In the genomic region with DNA sequence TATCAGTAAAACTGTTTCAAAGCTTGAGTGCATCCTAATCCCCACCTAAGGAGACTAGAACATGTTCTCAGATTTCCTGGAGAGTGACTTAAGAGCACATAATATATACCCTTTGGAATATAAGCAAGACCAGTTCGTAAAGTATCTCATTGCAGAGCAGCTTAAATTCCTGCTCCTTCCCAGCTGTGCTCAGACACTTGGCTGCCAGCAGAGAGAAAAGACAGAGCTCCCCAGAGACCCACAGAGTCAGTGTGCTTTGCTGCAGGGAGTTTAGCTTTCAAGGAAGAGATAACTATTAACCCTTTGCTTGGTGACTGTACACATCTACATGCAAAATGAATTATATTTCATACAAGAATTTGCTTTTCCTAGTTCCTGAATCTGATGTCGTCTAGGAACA, we compare ENCODE assay signal across 25 cellular contexts.
DNase-seq lines count a peak whose midpoint lies in the region; TF ChIP-seq lines count a peak whose summit lies in the region.
"Had no signal": no experiment of that assay in that cellular context is flagged by ENCODE, and none has a peak within 500 bp of the region (broad histone marks: within the 10 kb centered on the region; RNA-seq: fewer than 3 reads in every experiment).

No MANE protein-coding gene starts in this region.

- no peaks in the 10 kb centered on the region for H3K4me1 Mint-ChIP-seq in activated CD4-positive, alpha-beta T cell treated with anti-CD3 and anti-CD28 coated beads, Interleukin-2, amount 10 ng/mL, durations not matched to agents 7 days and 5 days
- H3K4me1 Mint-ChIP-seq: central memory CD8-positive, alpha-beta T cell; naive thymus-derived CD8-positive, alpha-beta T cell; T-cell had no signal

- H3K27ac Mint-ChIP-seq in activated CD4-positive, alpha-beta T cell treated with anti-CD3 and anti-CD28 coated beads, Interleukin-2, amount 10 ng/mL, durations not matched to agents 7 days and 5 days, result no peak overlapping the region
- H3K27ac Mint-ChIP-seq: activated T-helper 1 cell treated with anti-CD3 and anti-CD28 coated beads, Interleukin-12 subunit alpha, Interleukin-12 subunit beta, Interleukin-2, Interleukin-4 antibody, amounts not matched to agents 30 ng/mL and 10 ng/mL and 1 ng/mL, durations not matched to agents 14 hours and 24 hours and 36 hours; naive thymus-derived CD8-positive, alpha-beta T cell; T-cell had no signal

- no peaks in the 10 kb centered on the region for H3K9me3 ChIP-seq in A673 (ENCODE audit: low read depth, low read length, poor library complexity, severe bottlenecking)
- H3K9me3 ChIP-seq: A549, adrenal gland, gastrocnemius medialis, HAP-1, stomach, vagina had no signal

- H3K27ac ChIP-seq in A673 (ENCODE audit: low read depth, low read length, poor library complexity, severe bottlenecking), result no peak overlapping the region
- H3K27ac ChIP-seq: A549, adrenal gland, C4-2B, gastrocnemius medialis, KMS-11, stomach, vagina, VCaP had no signal

- peaks cover 32% of the 10 kb centered on the region for H3K4me1 ChIP-seq in A673 (ENCODE audit: insufficient read depth, low read length, poor library complexity, severe bottlenecking)
- H3K4me1 ChIP-seq: A549, adrenal gland, gastrocnemius medialis, vagina had no signal

- peak; percentile 96 for DNase-seq in A673 (ENCODE audit: low spot score)
- peak; percentile 100 for DNase-seq in NCI-H524 treated with DMSO at 0.1 percent for 48 hours (lab: John Stamatoyannopoulos, UW)
- DNase-seq in fibroblast of peridontal ligament (ENCODE audit: extremely low read depth), result peak; percentile 22
- peak; percentile 34 for DNase-seq in mucosa of gallbladder (ENCODE audit: low spot score)
- DNase-seq in activated CD4-positive, alpha-beta T cell treated with anti-CD3 and anti-CD28 coated beads, Interleukin-2, amount 10 ng/mL, durations not matched to agents 7 days and 5 days, result no peak
- no peak for DNase-seq in RPMI8226
- DNase-seq in KBM-7, result no peak
- no peak for DNase-seq in DMS153 treated with DMSO at 0.1 percent for 48 hours (lab: John Stamatoyannopoulos, UW; ENCODE audit: unreplicated experiment)
- DNase-seq: adrenal gland; DMS79 treated with DMSO at 0.1 percent for 48 hours; gastrocnemius medialis; naive thymus-derived CD8-positive, alpha-beta T cell; NCI-H1092; NCI-H2081 treated with DMSO at 0.1 percent for 48 hours; stomach; T-cell had no signal

- no peaks in the 10 kb centered on the region for H3K36me3 Mint-ChIP-seq in activated CD4-positive, alpha-beta T cell treated with anti-CD3 and anti-CD28 coated beads, Interleukin-2, amount 10 ng/mL, durations not matched to agents 7 days and 5 days (ENCODE audit: low read depth)
- H3K36me3 Mint-ChIP-seq: naive thymus-derived CD8-positive, alpha-beta T cell; T-cell had no signal

- H3K4me3 ChIP-seq in A673 (ENCODE audit: low read depth, low read length, poor library complexity, severe bottlenecking), result no peak overlapping the region
- H3K4me3 ChIP-seq: A549, adrenal gland, gastrocnemius medialis, HAP-1, lung, stomach, vagina had no signal

- TF ChIP-seq CTCF in A673 (conservative IDR thresholded peaks at IDR 0.05; ENCODE audit: low read depth, low read length), result no peak

- H3K27me3 ChIP-seq in A673 (replicated peaks; ENCODE audit: insufficient read depth, low read depth, low read length, poor library complexity), result no peaks in the 10 kb centered on the region
- H3K27me3 ChIP-seq: adrenal gland, gastrocnemius medialis, stomach, vagina had no signal

- H3K9me3 Mint-ChIP-seq in activated CD4-positive, alpha-beta T cell treated with anti-CD3 and anti-CD28 coated beads, Interleukin-2, amount 10 ng/mL, durations not matched to agents 7 days and 5 days, result no peaks in the 10 kb centered on the region
- H3K9me3 Mint-ChIP-seq: activated T-helper 1 cell treated with anti-CD3 and anti-CD28 coated beads, Interleukin-12 subunit alpha, Interleukin-12 subunit beta, Interleukin-2, Interleukin-4 antibody, amounts not matched to agents 30 ng/mL and 10 ng/mL and 1 ng/mL, durations not matched to agents 14 hours and 24 hours and 36 hours; central memory CD8-positive, alpha-beta T cell; naive thymus-derived CD8-positive, alpha-beta T cell; T-cell had no signal

- no TSS peak for BruUV-seq in A673 (replicated peaks; lab: Mats Ljungman, UMichigan)

- peaks cover 3% of the 10 kb centered on the region for H3K27me3 Mint-ChIP-seq in activated CD4-positive, alpha-beta T cell treated with anti-CD3 and anti-CD28 coated beads, Interleukin-2, amount 10 ng/mL, durations not matched to agents 7 days and 5 days

- no peak overlapping the region for H3K4me3 Mint-ChIP-seq in activated CD4-positive, alpha-beta T cell treated with anti-CD3 and anti-CD28 coated beads, Interleukin-2, amount 10 ng/mL, durations not matched to agents 7 days and 5 days
- H3K4me3 Mint-ChIP-seq: activated T-helper 1 cell treated with anti-CD3 and anti-CD28 coated beads, Interleukin-12 subunit alpha, Interleukin-12 subunit beta, Interleukin-2, Interleukin-4 antibody, amounts not matched to agents 30 ng/mL and 10 ng/mL and 1 ng/mL, durations not matched to agents 14 hours and 24 hours and 36 hours; central memory CD8-positive, alpha-beta T cell; naive thymus-derived CD8-positive, alpha-beta T cell; T-cell had no signal

- CTCF ChIA-PET in A673 (lab: Charles Lee), result interaction anchor here (1.7 to 3.2 kb wide), 2 partner anchors 14 to 187 kb away, joined by 5 to 8 read pairs; no protein-coding TSS in a partner anchor
- CTCF ChIA-PET in activated CD4-positive, alpha-beta T cell treated with anti-CD3 and anti-CD28 coated beads, Interleukin-2, amount 10 ng/mL, durations not matched to agents 7 days and 5 days (lab: Charles Lee), result no interaction called here

- POLR2A ChIA-PET in A673 (lab: Charles Lee; ENCODE audit: low non-redundant PET), result no interaction called here
- POLR2A ChIA-PET in activated CD4-positive, alpha-beta T cell treated with anti-CD3 and anti-CD28 coated beads, Interleukin-2, amount 10 ng/mL, durations not matched to agents 7 days and 5 days (lab: Charles Lee), result no interaction called here

- intact Hi-C loops in A673 (cut with micrococcal nuclease; ENCODE audit: unreplicated experiment), result loop anchor here (1.0 to 10.0 kb wide), 2 partner anchors 142 to 187 kb away; no protein-coding TSS in a partner anchor

- in situ Hi-C loops in KBM-7 (cut with MboI; ENCODE audit: low pct_unique_long_range_greater_than_20kb, low sequenced_read_pairs), result no loop called here

- H3K36me3 ChIP-seq in A673 (ENCODE audit: insufficient read depth, low read length, poor library complexity, severe bottlenecking), result no peaks in the 10 kb centered on the region
- H3K36me3 ChIP-seq: adrenal gland, gastrocnemius medialis, HAP-1, stomach, vagina had no signal

Comparison
In these comparisons a context has a peak if more than half of its experiments do, and no peak if none do; other contexts are left out.
1. DNase-seq: peak in A673 (single experiment), NCI-H524 treated with DMSO at 0.1 percent for 48 hours (single experiment), fibroblast of peridontal ligament (single experiment) and mucosa of gallbladder (single experiment); none in activated CD4-positive, alpha-beta T cell treated with anti-CD3 and anti-CD28 coated beads, Interleukin-2, amount 10 ng/mL, durations not matched to agents 7 days and 5 days (single experiment), RPMI8226 (single experiment), KBM-7 (single experiment) and DMS153 treated with DMSO at 0.1 percent for 48 hours (single experiment).